ENCODE assay signal across 9 cellular contexts in genomic region chr17:68019336-68019674, GRCh38. TPM values are rescaled to one million over a fixed set of nuclear protein-coding genes. Genes with fewer than 3 reads are reported as not detected.
A peak's percentile ranks its signal among the peaks of the same experiment; 100 is the strongest.
DNase-seq lines count a peak whose midpoint lies in the region; ATAC-seq, FAIRE-seq and TF ChIP-seq lines count a peak whose summit lies in the region.
"Had no signal": no experiment of that assay in that cellular context is flagged by ENCODE, and none has a peak within 500 bp of the region (broad histone marks: within the 10 kb centered on the region; RNA-seq: fewer than 3 reads in every experiment).

No MANE protein-coding gene starts in this region.

- peak overlapping the region; percentile 7; the same call in 1 of the 2 replicates for H2AFZ ChIP-seq in GM12878 (ENCODE audit: control insufficient read depth, low read depth, low read length)
- no peak overlapping the region for H2AFZ ChIP-seq in neural progenitor cell (replicated peaks)

- H3K4me3 ChIP-seq in HL-60 (replicated peaks; ENCODE audit: insufficient read depth, low read length) (0 out of 2 replicates have a peak overlapping the region, but pooled peaks have one; percentile 7), GM12878 (no peak overlapping the region), neural progenitor cell (peak overlapping the region; percentile 21)

- ATAC-seq in CD4-positive, alpha-beta T cell (ENCODE audit: poor library complexity), result no peak
- ATAC-seq in GM12878, result no peak

- no peak for TF ChIP-seq RAD21 in GM12878 (IDR thresholded peaks at IDR 0.05; ENCODE audit: insufficient read depth, low read depth, low read length)

- H3K4me3 Mint-ChIP-seq in CD4-positive, alpha-beta T cell, result peak overlapping the region; percentile 87
- peak overlapping the region; percentile 86 for H3K4me3 Mint-ChIP-seq in neural progenitor cell

- BruUV-seq in GM12878 (replicated peaks; lab: Mats Ljungman, UMichigan), result no TSS peak

- H3K36me3 ChIP-seq in GM12878 (ENCODE audit: control insufficient read depth in 2 of 2, insufficient read depth in 2 of 2, low read length in 1 of 2) (no peaks in the 10 kb centered on the region), neural progenitor cell (no peaks in the 10 kb centered on the region)
- H3K36me3 ChIP-seq: ascending aorta had no signal

- CTCF ChIA-PET in CD4-positive, alpha-beta T cell (lab: Charles Lee), result interaction anchor here (0.6 to 1.4 kb wide), 7 partner anchors 10 to 27 kb away, joined by 3 to 5 read pairs (median 4); partner anchors contain the start of gene KPNA2
- CTCF ChIA-PET in GM12878 (lab: Yijun Ruan, JAX), result interaction anchor here (0.9 to 2.0 kb wide), 5 partner anchors 8 to 479 kb away, joined by 3 to 13 read pairs (median 5); no protein-coding TSS in a partner anchor

- TF ChIP-seq EP300 in GM12878 (IDR thresholded peaks at IDR 0.05; ENCODE audit: borderline replicate concordance in 1 of 2, control insufficient read depth in 1 of 2, low read depth in 2 of 2, low read length in 2 of 2), result no peak

- no peak for DNase-seq in CD4-positive, alpha-beta T cell
- DNase-seq in HL-60 (ENCODE audit: low read depth in 1 of 2, low spot score in 1 of 2) (no peak), GM12878 (ENCODE audit: low read depth, low spot score) (no peak), neural progenitor cell (ENCODE audit: low spot score) (no peak), medulla oblongata (ENCODE audit: extremely low spot score) (no peak), DMS114 treated with DMSO at 0.1 percent for 48 hours (lab: John Stamatoyannopoulos, UW; ENCODE audit: unreplicated experiment) (no peak), ecto neural progenitor cell (ENCODE audit: low spot score) (no peak), NCI-H1092 treated with DMSO at 0.1 percent for 48 hours (lab: John Stamatoyannopoulos, UW) (no peak)

- no peak for TF ChIP-seq CTCF in CD4-positive, alpha-beta T cell (IDR thresholded peaks at IDR 0.05)
- TF ChIP-seq CTCF in HL-60 (IDR thresholded peaks at IDR 0.05; ENCODE audit: insufficient read depth, low read length), result no peak
- TF ChIP-seq CTCF in GM12878 (IDR thresholded peaks at IDR 0.05 in 2 of 3, conservative IDR thresholded peaks at IDR 0.05 in 1 of 3; ENCODE audit: control insufficient read depth in 2 of 3, extremely low read depth in 1 of 3, insufficient read depth in 1 of 3, low read depth in 3 of 3, low read length in 3 of 3), result no peak
- no peak for TF ChIP-seq CTCF in neural progenitor cell (IDR thresholded peaks at IDR 0.05)

- 65% methylated on average over 9 of the region's 9 CpGs for WGBS in GM12878 (ENCODE audit: insufficient coverage, insufficient replicate concordance, low lambda C conversion rate, missing lambda C conversion rate)

- H3K4me1 ChIP-seq in GM12878 (ENCODE audit: control insufficient read depth, insufficient read depth, low read length) (no peaks in the 10 kb centered on the region), neural progenitor cell (no peaks in the 10 kb centered on the region)

- H3K4me2 ChIP-seq in GM12878 (ENCODE audit: control insufficient read depth, insufficient read depth) (peak overlapping the region; percentile 55), neural progenitor cell (peak overlapping the region; percentile 16)

- RAD21 ChIA-PET in GM12878 (lab: Charles Lee; ENCODE audit: unreplicated experiment), result interaction anchor here (1.7 kb wide), 1 partner anchor 17 kb away, joined by 10 read pairs; the partner anchor contains the start of gene KPNA2

- peaks cover 21% of the 10 kb centered on the region for H3K4me1 Mint-ChIP-seq in CD4-positive, alpha-beta T cell (ENCODE audit: low read depth)
- peaks cover 23% of the 10 kb centered on the region for H3K4me1 Mint-ChIP-seq in neural progenitor cell

- no peaks in the 10 kb centered on the region for H3K27me3 ChIP-seq in CD4-positive, alpha-beta T cell (ENCODE audit: control insufficient read depth, insufficient read depth, low read length)
- H3K27me3 ChIP-seq in HL-60 (ENCODE audit: insufficient read depth, poor library complexity, severe bottlenecking) (no peaks in the 10 kb centered on the region), GM12878 (replicated peaks in 1 of 2; ENCODE audit: control insufficient read depth in 2 of 2, insufficient read depth in 2 of 2, low read length in 1 of 2) (peaks cover 0 to 2% of the 10 kb centered on the region in 2 experiments; a peak in 1 of 4 replicates), neural progenitor cell (no peaks in the 10 kb centered on the region)
- H3K27me3 ChIP-seq: ascending aorta had no signal

- POLR2A ChIA-PET in CD4-positive, alpha-beta T cell (lab: Charles Lee), result interaction anchor here (1.2 to 2.4 kb wide), 4 partner anchors 9 to 25 kb away, joined by 4 to 18 read pairs (median 10); partner anchors contain the start of genes C17orf58 and KPNA2
- POLR2A ChIA-PET in GM12878 (lab: Charles Lee), result interaction anchor here (0.8 to 2.5 kb wide), 4 partner anchors 10 to 24 kb away, joined by 3 to 12 read pairs (median 7); partner anchors contain the start of gene KPNA2

- no peaks in the 10 kb centered on the region for H3K9me3 Mint-ChIP-seq in CD4-positive, alpha-beta T cell
- peaks cover 10% of the 10 kb centered on the region for H3K9me3 Mint-ChIP-seq in neural progenitor cell

- SMC1A ChIA-PET in GM12878 (lab: Charles Lee; ENCODE audit: uncharacterized antibody, unreplicated experiment), result interaction anchor here (0.8 to 1.4 kb wide), 5 partner anchors 11 to 164 kb away, joined by 3 to 6 read pairs (median 4); partner anchors contain the start of genes C17orf58 and KPNA2

- intact Hi-C loops in CD4-positive, alpha-beta T cell (cut with DNase I, micrococcal nuclease), result loop anchor here in 1 of 2 experiments (2.0 kb wide), 1 partner anchor 25 kb away; no protein-coding TSS in a partner anchor
- intact Hi-C loops in GM12878 (cut with micrococcal nuclease; ENCODE audit: unreplicated experiment), result loop anchor here (10.0 kb wide), 1 partner anchor 445 kb away; no protein-coding TSS in a partner anchor

- no peak overlapping the region for H3K27ac ChIP-seq in CD4-positive, alpha-beta T cell (ENCODE audit: low read depth, low read length)
- no peak overlapping the region for H3K27ac ChIP-seq in HL-60 (replicated peaks)
- no peak overlapping the region for H3K27ac ChIP-seq in GM12878 (ENCODE audit: control insufficient read depth, insufficient read depth)
- no peak overlapping the region for H3K27ac ChIP-seq in neural progenitor cell

- in situ Hi-C loops in GM12878 (cut with MboI), result no loop called here

- peaks cover 9% of the 10 kb centered on the region for H3K27me3 Mint-ChIP-seq in CD4-positive, alpha-beta T cell
- peaks cover 17% of the 10 kb centered on the region for H3K27me3 Mint-ChIP-seq in neural progenitor cell (ENCODE audit: insufficient read depth, low read depth)

- no peaks in the 10 kb centered on the region for H3K9me3 ChIP-seq in CD4-positive, alpha-beta T cell (ENCODE audit: control insufficient read depth, low read length)
- H3K9me3 ChIP-seq in GM12878 (replicated peaks; ENCODE audit: control insufficient read depth, insufficient read depth, low read length) (no peaks in the 10 kb centered on the region), neural progenitor cell (ENCODE audit: low read depth) (no peaks in the 10 kb centered on the region)
- H3K9me3 ChIP-seq: ascending aorta had no signal

- peaks cover 12% of the 10 kb centered on the region for H3F3A ChIP-seq in neural progenitor cell (ENCODE audit: low read depth)

- peaks cover 13% of the 10 kb centered on the region for H3K36me3 Mint-ChIP-seq in CD4-positive, alpha-beta T cell (ENCODE audit: low read depth)
- H3K36me3 Mint-ChIP-seq in neural progenitor cell, result peaks cover 4% of the 10 kb centered on the region

- H3K9ac ChIP-seq in GM12878 (ENCODE audit: control insufficient read depth, insufficient read depth, low read length), result no peak overlapping the region
- no peak overlapping the region for H3K9ac ChIP-seq in neural progenitor cell

- H3K79me2 ChIP-seq in GM12878 (ENCODE audit: control insufficient read depth, insufficient read depth, low read length) (no peaks in the 10 kb centered on the region), neural progenitor cell (ENCODE audit: low read depth) (no peaks in the 10 kb centered on the region)

- H4K20me1 ChIP-seq in GM12878 (ENCODE audit: control insufficient read depth, insufficient read depth) (no peaks in the 10 kb centered on the region), neural progenitor cell (ENCODE audit: low read depth) (no peaks in the 10 kb centered on the region)

- peak overlapping the region; percentile 92 for H3K27ac Mint-ChIP-seq in CD4-positive, alpha-beta T cell
- H3K27ac Mint-ChIP-seq in neural progenitor cell, result no peak overlapping the region

- TF ChIP-seq POLR2A in GM12878 (IDR thresholded peaks at IDR 0.05; ENCODE audit: low read depth, low read length), result no peak

- FAIRE-seq in GM12878 (lab: Jason Lieb, UNC), result no peak

RNA-seq across cellular contexts. Expression of gene KPNA2, which starts 16.2 kb away (rescaled TPM):
- 10 to 100 TPM; 64.4 to 65.9 TPM for total RNA-seq in CD4-positive, alpha-beta T cell
- total RNA-seq in GM12878 (2013; cell fraction: nucleolus; rRNA removed), result 26.9 and 31.7 TPM in 2 replicates
- total RNA-seq in GM12878 (2014; rRNA removed), result 202 and 211 TPM in 2 replicates
- total RNA-seq in GM12878 (2014; rRNA removed; fragmentation: Illumina TruSeq; extraction: Trizol), result 244 and 260 TPM in 2 replicates
- total RNA-seq in GM12878 (2021), result 242 and 254 TPM in 2 replicates
- polyA plus RNA-seq in GM12878 (2011; ENCODE audit: low read depth), result 88.2 TPM
- polyA plus RNA-seq in GM12878 (2011; rRNA removed), result 201 and 232 TPM in 2 replicates
- 251 and 257 TPM in 2 replicates for polyA plus RNA-seq in GM12878 (2011; cell fraction: cytosol; rRNA removed)
- 136 and 222 TPM in 2 replicates for polyA plus RNA-seq in GM12878 (2011; cell fraction: nucleus; rRNA removed)
- 103 and 109 TPM in 2 replicates for polyA plus RNA-seq in GM12878 (2012)
- polyA plus RNA-seq in GM12878 (2014; fragmentation: Illumina TruSeq; extraction: Trizol), result 307 and 332 TPM in 2 replicates
- polyA plus RNA-seq in GM12878 (2014; fragmentation: Nextera tagmentation; extraction: Ambion mirVana), result 100 to 1,000 TPM; 647 to 731 TPM
- 211 and 212 TPM in 2 replicates for polyA plus RNA-seq in GM12878 (2014; rRNA removed)
- 100 to 1,000 TPM; 567 to 584 TPM for polyA plus RNA-seq in GM12878 (2016; fragmentation: Nextera tagmentation; extraction: Ambion mirVana)
- 333 and 392 TPM in 2 replicates for polyA minus RNA-seq in GM12878 (2011; rRNA and poly(A)+ RNA removed)
- polyA minus RNA-seq in GM12878 (2011; cell fraction: cytosol; rRNA and poly(A)+ RNA removed), result 116 and 120 TPM in 2 replicates
- 62.3 and 107 TPM in 2 replicates for polyA minus RNA-seq in GM12878 (2011; cell fraction: nucleus; rRNA and poly(A)+ RNA removed)
- total RNA-seq in neural progenitor cell (ENCODE audit: low replicate concordance), result 480 and 549 TPM in 2 replicates

RNA-seq across cellular contexts. Expression of gene C17orf58, which starts 23.0 kb away (rescaled TPM):
- total RNA-seq in CD4-positive, alpha-beta T cell, result under 1 TPM; 0.22 to 0.31 TPM
- total RNA-seq in GM12878 (2013; cell fraction: nucleolus; rRNA removed), result 0.56 and 1.4 TPM in 2 replicates
- total RNA-seq in GM12878 (2014; rRNA removed) (9.3 and 10.1 TPM in 2 replicates), GM12878 (2014; rRNA removed; fragmentation: Illumina TruSeq; extraction: Trizol) (4.6 and 5.6 TPM in 2 replicates), GM12878 (2021) (5.8 and 6.4 TPM in 2 replicates), neural progenitor cell (ENCODE audit: low replicate concordance) (34.3 and 43.9 TPM in 2 replicates)
- 5.2 TPM for polyA plus RNA-seq in GM12878 (2011; ENCODE audit: low read depth)
- polyA plus RNA-seq in GM12878 (2011; rRNA removed) (6.6 and 7.1 TPM in 2 replicates), GM12878 (2014; fragmentation: Illumina TruSeq; extraction: Trizol) (5.9 TPM in 2 replicates), GM12878 (2014; fragmentation: Nextera tagmentation; extraction: Ambion mirVana) (1 to 10 TPM; 3.3 to 3.4 TPM), GM12878 (2014; rRNA removed) (7.0 and 8.1 TPM in 2 replicates), GM12878 (2016; fragmentation: Nextera tagmentation; extraction: Ambion mirVana) (10 to 100 TPM in 1 of 2 experiments, 1 to 10 TPM in 1; 9.4 to 12.3 TPM)
- 3.8 and 7.5 TPM in 2 replicates for polyA plus RNA-seq in GM12878 (2011; cell fraction: cytosol; rRNA removed)
- 2.9 and 4.0 TPM in 2 replicates for polyA plus RNA-seq in GM12878 (2011; cell fraction: nucleus; rRNA removed)
- polyA plus RNA-seq in GM12878 (2012), result 4.8 and 6.4 TPM in 2 replicates
- polyA minus RNA-seq in GM12878 (2011; rRNA and poly(A)+ RNA removed), result 3.5 and 4.0 TPM in 2 replicates
- polyA minus RNA-seq in GM12878 (2011; cell fraction: cytosol; rRNA and poly(A)+ RNA removed), result 1.6 and 4.3 TPM in 2 replicates
- polyA minus RNA-seq in GM12878 (2011; cell fraction: nucleus; rRNA and poly(A)+ RNA removed), result 1.2 and 1.4 TPM in 2 replicates
